13 cellular contexts compared by ENCODE assay signal in the genomic region with DNA sequence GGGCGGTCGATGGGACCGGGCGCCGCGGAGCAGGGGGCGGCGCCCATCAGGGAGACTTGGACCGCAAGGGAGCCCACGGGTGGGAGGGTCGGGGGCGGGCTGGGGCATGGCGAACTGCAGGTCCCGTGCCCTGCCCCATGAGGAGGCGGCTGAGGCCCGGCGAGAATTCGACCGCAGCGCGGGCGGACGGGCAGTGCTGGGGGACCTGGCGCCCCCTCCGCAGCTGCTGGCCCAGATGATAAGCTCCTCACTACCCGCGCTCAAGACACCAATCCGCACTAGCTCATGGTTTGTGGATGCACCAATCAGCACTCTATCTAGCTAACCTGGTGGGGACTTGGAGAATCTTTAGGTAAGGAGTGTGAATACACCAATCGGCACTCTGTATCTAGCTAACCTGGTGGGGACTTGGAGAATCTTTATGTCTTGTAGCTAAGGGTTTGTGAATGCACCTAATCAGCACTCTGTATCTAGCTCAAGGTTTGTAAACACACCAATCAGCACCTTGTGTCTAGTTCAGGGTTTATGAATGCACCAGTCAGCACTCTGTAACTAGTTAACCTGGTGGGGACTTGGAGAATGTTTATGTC. TPM values are rescaled to one million over a fixed set of nuclear protein-coding genes. Genes with fewer than 3 reads are reported as not detected.
DNase-seq lines count a peak whose midpoint lies in the region; ATAC-seq lines count a peak whose summit lies in the region.
"Had no signal": no experiment of that assay in that cellular context is flagged by ENCODE, and none has a peak within 500 bp of the region (broad histone marks: within the 10 kb centered on the region; RNA-seq: fewer than 3 reads in every experiment).

No MANE protein-coding gene starts in this region.

- H3K4me1 Mint-ChIP-seq in activated naive CD4-positive, alpha-beta T cell treated with anti-CD3 and anti-CD28 coated beads, Interleukin-2, amount 50 U/mL, for 24 hours: peaks cover 44% of the 10 kb centered on the region
- H3K4me1 Mint-ChIP-seq in activated naive CD8-positive, alpha-beta T cell treated with anti-CD3 and anti-CD28 coated beads for 36 hours: peaks cover 30% of the 10 kb centered on the region
- H3K4me1 Mint-ChIP-seq in stimulated activated naive B cell treated with anti-CD40 and anti-IgM and Interleukin-4, amounts not matched to agents 10 μg/mL and 1 μg/mL and 100 μg/mL, for 72 hours: peaks cover 11 to 21% of the 10 kb centered on the region in 2 donors

- peaks cover 8% of the 10 kb centered on the region for H3K9me3 Mint-ChIP-seq in activated naive CD4-positive, alpha-beta T cell treated with anti-CD3 and anti-CD28 coated beads, Interleukin-2, amount 50 U/mL, for 24 hours
- H3K9me3 Mint-ChIP-seq in activated naive CD8-positive, alpha-beta T cell treated with anti-CD3 and anti-CD28 coated beads for 36 hours: peaks cover 7% of the 10 kb centered on the region
- H3K9me3 Mint-ChIP-seq in stimulated activated naive B cell treated with anti-CD40 and anti-IgM and Interleukin-4, amounts not matched to agents 10 μg/mL and 1 μg/mL and 100 μg/mL, for 72 hours: peaks cover 2 to 6% of the 10 kb centered on the region in 2 donors
- H3K9me3 Mint-ChIP-seq: type B pancreatic cell had no signal

- H3K4me3 Mint-ChIP-seq in activated naive CD4-positive, alpha-beta T cell treated with anti-CD3 and anti-CD28 coated beads, Interleukin-2, amount 50 U/mL, for 24 hours: peak overlapping the region; percentile 68
- H3K4me3 Mint-ChIP-seq in activated naive CD8-positive, alpha-beta T cell treated with anti-CD3 and anti-CD28 coated beads for 36 hours: peak overlapping the region; percentile 63
- peak overlapping the region; percentile 11 to 32 for H3K4me3 Mint-ChIP-seq in stimulated activated naive B cell treated with anti-CD40 and anti-IgM and Interleukin-4, amounts not matched to agents 10 μg/mL and 1 μg/mL and 100 μg/mL, for 72 hours
- H3K4me3 Mint-ChIP-seq: endodermal cell, HFFc6, type B pancreatic cell had no signal

- H3K27ac Mint-ChIP-seq in activated naive CD4-positive, alpha-beta T cell treated with anti-CD3 and anti-CD28 coated beads, Interleukin-2, amount 50 U/mL, for 24 hours: peak overlapping the region; percentile 35
- H3K27ac Mint-ChIP-seq in activated naive CD8-positive, alpha-beta T cell treated with anti-CD3 and anti-CD28 coated beads for 36 hours: no peak overlapping the region
- H3K27ac Mint-ChIP-seq in stimulated activated naive B cell treated with anti-CD40 and anti-IgM and Interleukin-4, amounts not matched to agents 10 μg/mL and 1 μg/mL and 100 μg/mL, for 72 hours: no peak overlapping the region
- H3K27ac Mint-ChIP-seq: endodermal cell, HFFc6, type B pancreatic cell had no signal

- no peaks in the 10 kb centered on the region for H3K27me3 Mint-ChIP-seq in activated naive CD4-positive, alpha-beta T cell treated with anti-CD3 and anti-CD28 coated beads, Interleukin-2, amount 50 U/mL, for 24 hours
- peaks cover 6% of the 10 kb centered on the region for H3K27me3 Mint-ChIP-seq in activated naive CD8-positive, alpha-beta T cell treated with anti-CD3 and anti-CD28 coated beads for 36 hours
- peaks cover 10 to 24% of the 10 kb centered on the region in 2 donors for H3K27me3 Mint-ChIP-seq in stimulated activated naive B cell treated with anti-CD40 and anti-IgM and Interleukin-4, amounts not matched to agents 10 μg/mL and 1 μg/mL and 100 μg/mL, for 72 hours

- DNase-seq in activated naive CD4-positive, alpha-beta T cell treated with Interleukin-2 at 50 U/mL for 16 hours: no peak
- DNase-seq in NCI-H146 treated with DMSO at 0.1 percent for 48 hours (lab: John Stamatoyannopoulos, UW; ENCODE audit: unreplicated experiment): peak; percentile 30
- no peak for DNase-seq in activated naive CD8-positive, alpha-beta T cell treated with anti-CD3 and anti-CD28 coated beads for 36 hours
- no peak for DNase-seq in stimulated activated naive B cell treated with anti-CD40 and anti-IgM and Interleukin-4, amounts not matched to agents 10 μg/mL and 1 μg/mL and 100 μg/mL, for 72 hours
- DNase-seq in HuH-7 (ENCODE audit: low spot score): no peak
- DNase-seq: DMS79 treated with DMSO at 0.1 percent for 48 hours, endodermal cell, HFFc6, MG63 had no signal

- peak in 1 of 2 donors; percentile 59 for ATAC-seq in stimulated activated naive B cell treated with anti-CD40 and anti-IgM and Interleukin-4, amounts not matched to agents 10 μg/mL and 1 μg/mL and 100 μg/mL, for 72 hours (replicated peaks)
- ATAC-seq in HG02571 (IDR thresholded peaks at IDR 0.05; ENCODE audit: unreplicated experiment): no peak
- no peak for ATAC-seq in HG03097 (IDR thresholded peaks at IDR 0.05; ENCODE audit: low FRiP score, unreplicated experiment)

- H3K36me3 Mint-ChIP-seq in activated naive CD4-positive, alpha-beta T cell treated with anti-CD3 and anti-CD28 coated beads, Interleukin-2, amount 50 U/mL, for 24 hours: peaks cover 3% of the 10 kb centered on the region
- peaks cover 3% of the 10 kb centered on the region for H3K36me3 Mint-ChIP-seq in activated naive CD8-positive, alpha-beta T cell treated with anti-CD3 and anti-CD28 coated beads for 36 hours
- peaks cover 3 to 10% of the 10 kb centered on the region in 2 donors for H3K36me3 Mint-ChIP-seq in stimulated activated naive B cell treated with anti-CD40 and anti-IgM and Interleukin-4, amounts not matched to agents 10 μg/mL and 1 μg/mL and 100 μg/mL, for 72 hours
- H3K36me3 Mint-ChIP-seq: type B pancreatic cell had no signal

RNA-seq across cellular contexts. Expression of a gene that starts 38.5 kb away (rescaled TPM):
- total RNA-seq in activated naive CD8-positive, alpha-beta T cell treated with anti-CD3 and anti-CD28 coated beads for 36 hours: 10 to 100 TPM; 51.5 to 52.3 TPM
